22 cellular contexts compared by ENCODE assay signal in genomic region chr15:90887037-90887481, GRCh38.
"Had no signal": no experiment of that assay in that cellular context is flagged by ENCODE, and none has a peak within 500 bp of the region (broad histone marks: within the 10 kb centered on the region; RNA-seq: fewer than 3 reads in every experiment).

No MANE protein-coding gene starts in this region.

- H3K4me3 ChIP-seq: adrenal gland, gastroesophageal sphincter, skin epidermis, thoracic aorta had no signal

- H3K27me3 ChIP-seq: adrenal gland, gastroesophageal sphincter, heart left ventricle had no signal

- H3K27ac Mint-ChIP-seq: activated CD8-positive, alpha-beta T cell treated with anti-CD3 and anti-CD28 coated beads for 36 hours; activated naive CD4-positive, alpha-beta T cell treated with anti-CD3 and anti-CD28 coated beads, Interleukin-2, amount 50 U/mL, for 24 hours had no signal

- H3K9ac ChIP-seq: SK-N-SH had no signal

- ATAC-seq: activated CD8-positive, alpha-beta T cell treated with anti-CD3 and anti-CD28 coated beads for 36 hours; esophagus mucosa; gastroesophageal sphincter; heart left ventricle; naive thymus-derived CD8-positive, alpha-beta T cell had no signal

- DNase-seq: activated B cell treated with CpG ODN at 0.5 μM for 24 hours; activated CD4-positive, alpha-beta T cell treated with anti-CD3 and anti-CD28 coated beads, Interleukin-2, amount 10 ng/mL, durations not matched to agents 24 days and 14 days; activated CD8-positive, alpha-beta T cell treated with anti-CD3 and anti-CD28 coated beads for 36 hours; activated effector memory CD4-positive, alpha-beta T cell treated with anti-CD3 and anti-CD28 coated beads, Interleukin-2, amount 50 U/mL, for 16 hours; activated T-cell treated with anti-CD3 and anti-CD28 coated beads, Interleukin-2, amount 50 U/mL, for 1 hour; adrenal gland; cerebellar nuclear complex; effector CD8-positive, alpha-beta T cell; immature natural killer cell; nucleus accumbens; SK-N-SH; stimulated activated CD4-positive, alpha-beta T cell treated with anti-CD3 and anti-CD28 coated beads, Interleukin-15, amount 100 ng/mL, for 24 hours; stimulated activated CD4-positive, alpha-beta T cell treated with anti-CD3 and anti-CD28 coated beads, Interleukin-2, amount 100 ng/mL, for 48 hours; T-helper 9 cell had no signal

- H3K4me2 ChIP-seq: SK-N-SH had no signal

- H3K9me3 ChIP-seq: adrenal gland, gastroesophageal sphincter, heart left ventricle, SK-N-SH, thoracic aorta had no signal

- H3K9me3 Mint-ChIP-seq: activated B cell treated with CpG ODN at 0.5 μM for 24 hours; activated CD4-positive, alpha-beta T cell treated with anti-CD3 and anti-CD28 coated beads, Interleukin-2, amount 10 ng/mL, durations not matched to agents 24 days and 14 days; activated CD8-positive, alpha-beta T cell treated with anti-CD3 and anti-CD28 coated beads for 36 hours; activated naive CD4-positive, alpha-beta T cell treated with anti-CD3 and anti-CD28 coated beads, Interleukin-2, amount 50 U/mL, for 24 hours; immature natural killer cell; naive thymus-derived CD8-positive, alpha-beta T cell had no signal

- H3K27ac ChIP-seq: adrenal gland, thoracic aorta had no signal

- FAIRE-seq: bronchial epithelial cell had no signal

- H3K36me3 Mint-ChIP-seq: naive thymus-derived CD8-positive, alpha-beta T cell had no signal
